25 cellular contexts compared by ENCODE assay signal in genomic region chr4:184766421-184766820, GRCh38. TPM values are rescaled to one million over a fixed set of nuclear protein-coding genes. Genes with fewer than 3 reads are reported as not detected.
"Had no signal": no experiment of that assay in that cellular context is flagged by ENCODE, and none has a peak within 500 bp of the region (broad histone marks: within the 10 kb centered on the region; RNA-seq: fewer than 3 reads in every experiment).

No MANE protein-coding gene starts in this region.

- H3K36me3 ChIP-seq: breast epithelium had no signal

- H3K27me3 ChIP-seq: ascending aorta, breast epithelium, cardiac muscle cell, dorsolateral prefrontal cortex had no signal

- FAIRE-seq: frontal cortex had no signal

- H3K27ac ChIP-seq: ascending aorta, breast epithelium, cardiac muscle cell, coronary artery, dorsolateral prefrontal cortex had no signal

- H3K4me1 ChIP-seq: ascending aorta, breast epithelium had no signal

- ATAC-seq: activated CD4-positive, alpha-beta T cell treated with anti-CD3 and anti-CD28 coated beads for 36 hours; activated CD8-positive, alpha-beta memory T cell treated with anti-CD3 and anti-CD28 coated beads, Interleukin-2, amount 10 ng/mL, durations not matched to agents 7 days and 5 days; activated CD8-positive, alpha-beta T cell treated with anti-CD3 and anti-CD28 coated beads, Interleukin-2, amount 10 ng/mL, durations not matched to agents 7 days and 5 days; activated naive CD4-positive, alpha-beta T cell treated with anti-CD3 and anti-CD28 coated beads, Interleukin-2, amount 50 U/mL, for 72 hours; esophagus mucosa had no signal

- H3K9me3 ChIP-seq: ascending aorta, breast epithelium had no signal

- DNase-seq: activated CD4-positive, alpha-beta memory T cell treated with anti-CD3 and anti-CD28 coated beads for 36 hours; activated CD4-positive, alpha-beta T cell treated with anti-CD3 and anti-CD28 coated beads for 36 hours; activated CD4-positive, alpha-beta T cell treated with anti-CD3 and anti-CD28 coated beads, Interleukin-2, amount 10 ng/mL, durations not matched to agents 24 days and 14 days; activated CD4-positive, CD25-positive, alpha-beta regulatory T cell; activated CD4-positive, CD25-positive, alpha-beta regulatory T cell treated with anti-CD3 and anti-CD28 coated beads, Interleukin-2, amount 50 U/mL, for 72 hours; activated CD8-positive, alpha-beta memory T cell treated with anti-CD3 and anti-CD28 coated beads, Interleukin-2, amount 10 ng/mL, durations not matched to agents 7 days and 5 days; activated CD8-positive, alpha-beta memory T cell treated with anti-CD3 and anti-CD28 coated beads, Interleukin-2, amount 50 U/mL, for 4 hours; activated CD8-positive, alpha-beta T cell treated with anti-CD3 and anti-CD28 coated beads, Interleukin-2, amount 10 ng/mL, durations not matched to agents 7 days and 5 days; activated gamma-delta T cell; activated naive CD4-positive, alpha-beta T cell; activated naive CD4-positive, alpha-beta T cell treated with anti-CD3 and anti-CD28 coated beads, Interleukin-2, amount 10 ng/mL, durations not matched to agents 7 days and 5 days; activated naive CD8-positive, alpha-beta T cell treated with anti-CD3 and anti-CD28 coated beads, Interleukin-2, amount 10 ng/mL, durations not matched to agents 7 days and 5 days; activated T-cell treated with anti-CD3 and anti-CD28 coated beads, Interleukin-2, amount 50 U/mL, for 1 hour; activated T-cell treated with anti-CD3 and anti-CD28 coated beads, Interleukin-2, amount 50 U/mL, for 48 hours; dorsolateral prefrontal cortex; effector memory CD4-positive, alpha-beta T cell; foreskin fibroblast; T-helper 2 cell had no signal

- H3K4me3 ChIP-seq: ascending aorta, breast epithelium, cardiac muscle cell, coronary artery, dorsolateral prefrontal cortex had no signal

RNA-seq across cellular contexts. Expression of gene CENPU, which starts 32.5 kb away (rescaled TPM):
- total RNA-seq: ascending aorta had no signal
